10 cellular contexts compared by ENCODE assay signal in the genomic region with DNA sequence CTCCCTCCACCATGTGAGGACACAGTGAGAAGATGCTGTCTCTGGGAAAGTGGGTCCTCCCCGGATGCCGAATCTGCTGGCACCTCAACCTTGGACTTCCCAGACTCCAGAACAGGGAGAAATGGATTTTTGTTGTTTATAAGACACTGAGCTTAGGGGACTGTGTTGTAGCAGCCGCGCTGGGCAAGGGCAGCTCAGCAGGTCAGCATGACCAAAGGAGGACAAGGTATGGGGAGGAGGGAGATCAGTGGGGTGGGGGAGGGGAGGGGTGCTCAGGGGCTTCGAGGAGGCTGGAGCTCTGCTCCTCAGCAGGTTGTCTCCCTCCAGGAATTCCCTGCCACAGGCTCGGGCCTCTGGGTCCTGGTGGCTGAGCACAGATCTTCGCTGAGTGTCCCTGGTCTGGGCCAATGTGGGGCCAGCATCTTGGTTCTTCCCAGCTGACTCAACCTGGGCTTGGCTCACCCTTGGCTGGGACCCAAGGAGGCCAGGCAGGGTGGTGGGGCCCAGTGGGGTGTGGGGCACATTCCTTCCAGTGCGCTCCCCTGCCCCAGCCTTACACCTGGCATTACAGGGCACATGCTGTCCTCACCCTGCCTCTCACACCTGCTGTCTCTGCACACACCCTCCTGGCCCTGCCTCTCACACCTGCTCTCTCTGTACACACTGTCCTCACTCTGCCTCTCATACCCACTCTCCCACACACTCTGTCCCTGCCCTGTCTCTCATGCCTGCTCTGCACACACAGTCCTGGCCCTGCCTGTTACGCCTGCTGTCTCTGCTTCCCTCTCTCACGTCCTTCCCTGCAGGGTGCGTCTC.
A peak's percentile ranks its signal among the peaks of the same experiment; 100 is the strongest.
DNase-seq lines count a peak whose midpoint lies in the region; ATAC-seq and TF ChIP-seq lines count a peak whose summit lies in the region.
"Had no signal": no experiment of that assay in that cellular context is flagged by ENCODE, and none has a peak within 500 bp of the region (broad histone marks: within the 10 kb centered on the region; RNA-seq: fewer than 3 reads in every experiment).

No MANE protein-coding gene starts in this region.

- H3K27ac ChIP-seq in neuronal stem cell (replicated peaks; ENCODE audit: low read length) = no peak overlapping the region
- H3K27ac ChIP-seq: cardiac muscle cell had no signal

- H3K27me3 ChIP-seq in neuronal stem cell (ENCODE audit: control insufficient read depth in 3 of 3, insufficient read depth in 3 of 3, low read depth in 1 of 3, low read length in 3 of 3) = peaks cover 0 to 18% (median 0%) of the 10 kb centered on the region in 3 experiments
- H3K27me3 ChIP-seq: cardiac muscle cell had no signal

- no peaks in the 10 kb centered on the region for H3K4me1 Mint-ChIP-seq in HFFc6 (ENCODE audit: low read depth)
- no peaks in the 10 kb centered on the region for H3K4me1 Mint-ChIP-seq in immature natural killer cell

- no peak overlapping the region for H2BK120ac ChIP-seq in neuronal stem cell (ENCODE audit: low read depth, low read length)

- no peaks in the 10 kb centered on the region for H3K9me3 ChIP-seq in neuronal stem cell (replicated peaks in 1 of 2; ENCODE audit: control insufficient read depth in 2 of 2, insufficient read depth in 1 of 2, low read depth in 1 of 2, low read length in 2 of 2)

- no peak overlapping the region for H3K4me2 ChIP-seq in neuronal stem cell (ENCODE audit: insufficient read depth, low read length, poor library complexity, severe bottlenecking)

- H4K91ac ChIP-seq in neuronal stem cell (ENCODE audit: low read depth, low read length, poor library complexity) = peak overlapping the region; percentile 11

- no peak overlapping the region for H3K18ac ChIP-seq in neuronal stem cell (ENCODE audit: low read length)

- ATAC-seq in HG02884 (IDR thresholded peaks at IDR 0.05; ENCODE audit: unreplicated experiment) = no peak
- ATAC-seq: CD8-positive, alpha-beta T cell had no signal

- H2BK12ac ChIP-seq in neuronal stem cell (ENCODE audit: low read length) = peak overlapping the region; percentile 76

- H3K4me1 ChIP-seq in neuronal stem cell (ENCODE audit: control insufficient read depth in 2 of 2, insufficient read depth in 1 of 2, low read depth in 1 of 2, low read length in 2 of 2) = no peaks in the 10 kb centered on the region

- H3K14ac ChIP-seq in neuronal stem cell (ENCODE audit: low read length) = peak overlapping the region; percentile 48

- WGBS in neuronal stem cell (ENCODE audit: extremely low coverage in 2 of 2, insufficient read length in 2 of 2, insufficient replicate concordance in 1 of 2), 2 donors = no CpG with 5 or more reads among the region's 11 CpGs

- in situ Hi-C loops in GM13976 (cut with MboI; ENCODE audit: low sequenced_read_pairs, unreplicated experiment) = no loop called here

- no peak overlapping the region for H2BK5ac ChIP-seq in neuronal stem cell (ENCODE audit: low read length)

- no peaks in the 10 kb centered on the region for H3K36me3 ChIP-seq in neuronal stem cell (replicated peaks in 1 of 2; ENCODE audit: control insufficient read depth in 2 of 2, insufficient read depth in 2 of 2, low read length in 2 of 2)
- H3K36me3 ChIP-seq: cardiac muscle cell had no signal

- no peak overlapping the region for H2AFZ ChIP-seq in neuronal stem cell (ENCODE audit: low read length)

- H3K4me3 ChIP-seq in neuronal stem cell (ENCODE audit: low read length in 2 of 2) = no peak overlapping the region
- H3K4me3 ChIP-seq: cardiac muscle cell had no signal

- no peak overlapping the region for H4K8ac ChIP-seq in neuronal stem cell (ENCODE audit: low read depth, low read length)

- H3K27me3 Mint-ChIP-seq in HFFc6 (ENCODE audit: insufficient read depth) (peaks cover 3% of the 10 kb centered on the region), immature natural killer cell (ENCODE audit: low read depth in 3 of 3) (peaks cover 0 to 15% (median 3%) of the 10 kb centered on the region in 3 donors)

- peaks cover 51% of the 10 kb centered on the region for H3K9me3 Mint-ChIP-seq in HFFc6
- no peaks in the 10 kb centered on the region for H3K9me3 Mint-ChIP-seq in immature natural killer cell
- H3K9me3 Mint-ChIP-seq: CD8-positive, alpha-beta T cell had no signal

- DNase-seq in GM13976 (ENCODE audit: low spot score) (peak; percentile 10), NCI-H2171 (lab: John Stamatoyannopoulos, UW) (peak; percentile 39), ecto neural progenitor cell (ENCODE audit: low spot score) (peak; percentile 40), neuronal stem cell (ENCODE audit: low spot score) (no peak), HFFc6 (no peak), immature natural killer cell (no peak)
- DNase-seq in activated CD4-positive, alpha-beta T cell treated with anti-CD3 and anti-CD28 coated beads for 48 hours = no peak
- DNase-seq: CD8-positive, alpha-beta T cell had no signal

- H3K9ac ChIP-seq in neuronal stem cell (ENCODE audit: low read depth, low read length, poor library complexity) = peak overlapping the region; percentile 51

- H3K23ac ChIP-seq in neuronal stem cell (ENCODE audit: low read depth, low read length, poor library complexity) = peak overlapping the region; percentile 70

- no peak overlapping the region for H2AK5ac ChIP-seq in neuronal stem cell (ENCODE audit: low read depth, low read length)

- no peak overlapping the region for H3K4ac ChIP-seq in neuronal stem cell (ENCODE audit: low read length)

- no peak overlapping the region for H2BK15ac ChIP-seq in neuronal stem cell (ENCODE audit: low read length)

- H3K36me3 Mint-ChIP-seq in HFFc6 (ENCODE audit: low read depth) = peaks cover 10% of the 10 kb centered on the region; the same call in 1 of the 2 replicates
- no peaks in the 10 kb centered on the region for H3K36me3 Mint-ChIP-seq in immature natural killer cell
- H3K36me3 Mint-ChIP-seq: CD8-positive, alpha-beta T cell had no signal

- H3K79me1 ChIP-seq in neuronal stem cell (ENCODE audit: low read depth, low read length) = no peaks in the 10 kb centered on the region

- H3K4me3 Mint-ChIP-seq in HFFc6 (no peak overlapping the region), immature natural killer cell (no peak overlapping the region)
- H3K4me3 Mint-ChIP-seq: CD8-positive, alpha-beta T cell had no signal

- TF ChIP-seq CTCF in GM13976 (IDR thresholded peaks at IDR 0.05; ENCODE audit: borderline replicate concordance, control extremely low read depth, extremely low read depth, insufficient read depth, missing control alignments) = no peak
- TF ChIP-seq CTCF in HFFc6 (IDR thresholded peaks at IDR 0.05) = no peak

- H3K27ac Mint-ChIP-seq in HFFc6 = no peak overlapping the region
- H3K27ac Mint-ChIP-seq in immature natural killer cell = no peak overlapping the region
- H3K27ac Mint-ChIP-seq: CD8-positive, alpha-beta T cell had no signal

Comparison
In these comparisons a context has a peak if more than half of its experiments do, and no peak if none do; other contexts are left out.
1. DNase-seq: peak in GM13976 (single experiment), NCI-H2171 (single experiment) and ecto neural progenitor cell (single experiment); none in neuronal stem cell (single experiment), HFFc6 (single experiment), activated CD4-positive, alpha-beta T cell treated with anti-CD3 and anti-CD28 coated beads for 48 hours (single experiment) and immature natural killer cell (0 of 3).